In genomic region chr6:7426447-7427169, GRCh38 we compare ENCODE assay signal across 2 cellular contexts.
TF ChIP-seq lines count a peak whose summit lies in the region.

No MANE protein-coding gene starts in this region.

TF ChIP-seq in IMR-90, 13 proteins besides CTCF, POLR2A, EP300 and RAD21:
- no peak for TF ChIP-seq MAFK (IDR thresholded peaks at IDR 0.05; ENCODE audit: low read depth, low read length)
- no peak for TF ChIP-seq CHD1 (IDR thresholded peaks at IDR 0.05; ENCODE audit: low read depth, low read length)
- no peak for TF ChIP-seq BHLHE40 (IDR thresholded peaks at IDR 0.05; ENCODE audit: low read depth, low read length)
- TF ChIP-seq MXI1 (IDR thresholded peaks at IDR 0.05; ENCODE audit: borderline replicate concordance, low read depth, low read length), result no peak
- TF ChIP-seq RCOR1 (IDR thresholded peaks at IDR 0.05; ENCODE audit: insufficient replicate concordance, low read length), result no peak
- no peak for TF ChIP-seq USF2 (IDR thresholded peaks at IDR 0.05; ENCODE audit: low read depth, low read length)
- no peak for TF ChIP-seq NFE2L2 (IDR thresholded peaks at IDR 0.05; ENCODE audit: low read depth, low read length)
- TF ChIP-seq FOS (IDR thresholded peaks at IDR 0.05; ENCODE audit: low read depth, low read length), result no peak
- no peak for TF ChIP-seq SMC3 (IDR thresholded peaks at IDR 0.05; ENCODE audit: low read depth, low read length)
- no peak for TF ChIP-seq ELK1 (IDR thresholded peaks at IDR 0.05; ENCODE audit: borderline replicate concordance, low read depth, low read length)
- TF ChIP-seq MAZ (IDR thresholded peaks at IDR 0.05; ENCODE audit: borderline replicate concordance, low read depth, low read length), result no peak
- no peak for TF ChIP-seq RFX5 (IDR thresholded peaks at IDR 0.05; ENCODE audit: low read depth, low read length)
- no peak for TF ChIP-seq CEBPB (IDR thresholded peaks at IDR 0.05; ENCODE audit: low read depth, low read length)

TF ChIP-seq in K562, 482 proteins besides CTCF, POLR2A, EP300 and RAD21:
- TF ChIP-seq CREBBP (IDR thresholded peaks at IDR 0.05; ENCODE audit: low read depth, low read length) (no peak), NFYB (IDR thresholded peaks at IDR 0.05; ENCODE audit: extremely low read depth, insufficient read length) (peak; percentile 26)
TF ChIP-seq in K562: peak in this region for 1.
